In the genomic region with DNA sequence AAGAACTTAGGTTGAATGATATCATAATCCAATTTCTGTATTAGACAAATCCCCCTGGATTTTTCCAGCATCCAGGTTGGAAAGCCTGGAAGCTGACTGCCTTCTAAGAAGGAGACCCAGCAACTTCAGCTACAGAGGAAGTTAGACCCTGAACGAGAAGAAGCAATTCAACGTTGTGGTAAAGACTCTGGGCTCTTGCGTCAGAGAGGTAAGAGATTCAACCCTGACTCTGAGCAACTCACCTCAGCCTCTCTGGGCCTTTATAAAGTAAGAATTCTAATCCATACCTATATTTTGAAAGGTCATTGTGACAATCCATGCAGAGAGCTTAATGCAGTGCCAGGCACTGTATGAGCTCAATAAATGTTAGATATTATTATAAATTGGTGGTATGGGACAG, we compare ENCODE assay signal across 13 cellular contexts.
"Had no signal": no experiment of that assay in that cellular context is flagged by ENCODE, and none has a peak within 500 bp of the region (broad histone marks: within the 10 kb centered on the region; RNA-seq: fewer than 3 reads in every experiment).

No MANE protein-coding gene starts in this region.

- H3K27me3 ChIP-seq: neutrophil, transverse colon had no signal

- DNase-seq: anterior cingulate cortex, erythroblast, hippocampal formation, midbrain, right cardiac atrium, SW 1271, transverse colon had no signal

- H3K27me3 Mint-ChIP-seq: activated naive CD4-positive, alpha-beta T cell treated with anti-CD3 and anti-CD28 coated beads, Interleukin-2, amount 50 U/mL, for 24 hours; progenitor cell of endocrine pancreas had no signal

- H3K9me3 Mint-ChIP-seq: activated naive CD4-positive, alpha-beta T cell treated with anti-CD3 and anti-CD28 coated beads, Interleukin-2, amount 50 U/mL, for 24 hours; endodermal cell; stimulated activated effector memory CD8-positive, alpha-beta T cell treated with anti-CD3 and anti-CD28 coated beads, Interleukin-12 subunit alpha, Interleukin-12 subunit beta, amount 100 ng/mL, for 72 hours had no signal

- H3K9me3 ChIP-seq: neutrophil, transverse colon had no signal

- H3K4me3 Mint-ChIP-seq: activated naive CD4-positive, alpha-beta T cell treated with anti-CD3 and anti-CD28 coated beads, Interleukin-2, amount 50 U/mL, for 24 hours; endodermal cell; stimulated activated effector memory CD8-positive, alpha-beta T cell treated with anti-CD3 and anti-CD28 coated beads, Interleukin-12 subunit alpha, Interleukin-12 subunit beta, amount 100 ng/mL, for 72 hours had no signal

- H3K4me3 ChIP-seq: smooth muscle cell, transverse colon had no signal

- ATAC-seq: right cardiac atrium; stimulated activated effector memory CD8-positive, alpha-beta T cell treated with anti-CD3 and anti-CD28 coated beads, Interleukin-12 subunit alpha, Interleukin-12 subunit beta, amount 100 ng/mL, for 72 hours had no signal

- H3K27ac ChIP-seq: neutrophil, transverse colon had no signal

- H3K4me2 ChIP-seq: smooth muscle cell had no signal
